Comparison of ENCODE assay signal across 17 cellular contexts in the genomic region with DNA sequence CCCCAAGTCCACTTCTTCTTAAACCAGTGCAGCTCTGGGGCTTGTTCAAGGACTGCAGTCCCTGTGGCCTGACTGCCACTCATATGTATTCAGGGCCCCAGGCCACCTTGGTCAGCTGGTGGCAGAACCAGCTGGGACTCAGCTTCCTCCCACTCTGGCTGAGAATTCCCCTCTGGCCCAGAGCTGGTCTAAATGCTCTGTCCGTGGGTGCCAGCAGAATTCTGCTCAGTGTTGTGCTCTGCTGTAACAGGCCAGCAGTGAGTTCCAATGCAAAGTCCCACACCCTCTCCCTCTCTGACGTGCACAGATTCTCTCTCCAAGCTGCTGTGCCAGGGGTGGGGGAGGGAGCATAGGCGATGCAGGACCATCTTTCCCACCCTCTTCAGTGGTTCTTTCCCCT.
DNase-seq lines count a peak whose midpoint lies in the region; ATAC-seq and TF ChIP-seq lines count a peak whose summit lies in the region.
"Had no signal": no experiment of that assay in that cellular context is flagged by ENCODE, and none has a peak within 500 bp of the region (broad histone marks: within the 10 kb centered on the region; RNA-seq: fewer than 3 reads in every experiment).

No MANE protein-coding gene starts in this region.

- WGBS in trophoblast cell (ENCODE audit: extremely low coverage, insufficient coverage, insufficient read length) = no CpG with 5 or more reads among the region's 3 CpGs

- H3K4me1 ChIP-seq in trophoblast cell (ENCODE audit: control insufficient read depth in 1 of 2, insufficient read depth in 2 of 2, low read length in 2 of 2) (peaks cover 5 to 6% of the 10 kb centered on the region in 2 experiments), gastrocnemius medialis (no peaks in the 10 kb centered on the region)
- H3K4me1 ChIP-seq in CD8-positive, alpha-beta memory T cell (ENCODE audit: insufficient read depth, low read length) = no peaks in the 10 kb centered on the region

- no peak overlapping the region for H3K14ac ChIP-seq in trophoblast cell (ENCODE audit: low read length)

- H2BK5ac ChIP-seq in trophoblast cell (ENCODE audit: low read depth, low read length, poor library complexity) = no peak overlapping the region

- no peak overlapping the region for H3K4me2 ChIP-seq in trophoblast cell (ENCODE audit: low read length)
- H3K4me2 ChIP-seq: PC-9 had no signal

- H3K4ac ChIP-seq in trophoblast cell (ENCODE audit: low read depth, low read length) = no peak overlapping the region

- no peaks in the 10 kb centered on the region for H3K27me3 Mint-ChIP-seq in activated naive CD4-positive, alpha-beta T cell treated with anti-CD3 and anti-CD28 coated beads, Interleukin-2, amount 10 ng/mL, durations not matched to agents 7 days and 5 days
- H3K27me3 Mint-ChIP-seq in CD8-positive, alpha-beta memory T cell = no peaks in the 10 kb centered on the region

- no peak overlapping the region for H2BK120ac ChIP-seq in trophoblast cell (ENCODE audit: insufficient read depth, low read length, poor library complexity)

- no peak overlapping the region for H3K4me3 Mint-ChIP-seq in activated naive CD4-positive, alpha-beta T cell treated with anti-CD3 and anti-CD28 coated beads, Interleukin-2, amount 10 ng/mL, durations not matched to agents 7 days and 5 days
- no peak overlapping the region for H3K4me3 Mint-ChIP-seq in CD8-positive, alpha-beta memory T cell

- peaks cover 20% of the 10 kb centered on the region for H3K36me3 Mint-ChIP-seq in activated naive CD4-positive, alpha-beta T cell treated with anti-CD3 and anti-CD28 coated beads, Interleukin-2, amount 10 ng/mL, durations not matched to agents 7 days and 5 days
- peaks cover 10 to 54% (median 26%) of the 10 kb centered on the region in 3 donors for H3K36me3 Mint-ChIP-seq in CD8-positive, alpha-beta memory T cell

- POLR2A ChIA-PET in CD8-positive, alpha-beta memory T cell (lab: Charles Lee) = no interaction called here

- TF ChIP-seq CTCF in gastrocnemius medialis (IDR thresholded peaks at IDR 0.05 in 4 of 5, conservative IDR thresholded peaks at IDR 0.05 in 1 of 5) = no peak

- H3K27ac ChIP-seq in trophoblast cell (ENCODE audit: low read depth, low read length) (no peak overlapping the region), gastrocnemius medialis (no peak overlapping the region)
- H3K27ac ChIP-seq in CD8-positive, alpha-beta memory T cell (ENCODE audit: low read depth, low read length) = no peak overlapping the region
- H3K27ac ChIP-seq: PC-9 had no signal

- no peak overlapping the region for H4K12ac ChIP-seq in trophoblast cell (ENCODE audit: low read depth, low read length)

- no peak for DNase-seq in activated naive CD4-positive, alpha-beta T cell treated with anti-CD3 and anti-CD28 coated beads, Interleukin-2, amount 10 ng/mL, durations not matched to agents 7 days and 5 days
- no peak for DNase-seq in activated naive CD4-positive, alpha-beta T cell (lab: John Stamatoyannopoulos, UW)
- DNase-seq in globus pallidus (ENCODE audit: low spot score) (peak; percentile 47), trophoblast cell (peak; percentile 90 to 96), DMS53 (lab: John Stamatoyannopoulos, UW) (no peak), DMS79 treated with DMSO at 0.1 percent for 48 hours (lab: John Stamatoyannopoulos, UW) (no peak), gastrocnemius medialis (no peak)
- DNase-seq in CD8-positive, alpha-beta memory T cell = no peak
- DNase-seq: 8988T, Karpas-422, MM.1S, NCI-H1105 treated with DMSO at 0.1 percent for 48 hours, NCI-H187, NCI-H2171, NCI-H446 treated with DMSO at 0.1 percent for 48 hours, NCI-H748 treated with DMSO at 0.1 percent for 48 hours, PC-9 had no signal

- intact Hi-C loops in gastrocnemius medialis (cut with DNase I; ENCODE audit: low total_unique reads) = no loop called here

- no peak overlapping the region for H4K91ac ChIP-seq in trophoblast cell (ENCODE audit: low read depth, low read length)

- no peak overlapping the region for H2AFZ ChIP-seq in trophoblast cell (ENCODE audit: insufficient read depth, low read length, poor library complexity)
- H2AFZ ChIP-seq: PC-9 had no signal

- peak overlapping the region; percentile 38 for H3K18ac ChIP-seq in trophoblast cell (ENCODE audit: low read length)

- no peaks in the 10 kb centered on the region for H3K9me3 Mint-ChIP-seq in activated naive CD4-positive, alpha-beta T cell treated with anti-CD3 and anti-CD28 coated beads, Interleukin-2, amount 10 ng/mL, durations not matched to agents 7 days and 5 days
- H3K9me3 Mint-ChIP-seq in CD8-positive, alpha-beta memory T cell = no peaks in the 10 kb centered on the region

- H3K4me3 ChIP-seq in trophoblast cell (ENCODE audit: low read depth, low read length) (no peak overlapping the region), gastrocnemius medialis (no peak overlapping the region)
- no peak overlapping the region for H3K4me3 ChIP-seq in CD8-positive, alpha-beta memory T cell (ENCODE audit: low read length)
- H3K4me3 ChIP-seq: PC-9 had no signal

- CTCF ChIA-PET in activated naive CD4-positive, alpha-beta T cell treated with anti-CD3 and anti-CD28 coated beads, Interleukin-2, amount 10 ng/mL, durations not matched to agents 7 days and 5 days (lab: Charles Lee) = interaction anchor here (1.0 to 2.4 kb wide), 2 partner anchors 9 to 30 kb away, joined by 3 to 6 read pairs; no protein-coding TSS in a partner anchor
- CTCF ChIA-PET in CD8-positive, alpha-beta memory T cell (lab: Charles Lee) = interaction anchor here (1.4 kb wide), 1 partner anchor 9 kb away, joined by 3 read pairs; no protein-coding TSS in a partner anchor

- no peaks in the 10 kb centered on the region for H3K27me3 ChIP-seq in trophoblast cell (ENCODE audit: insufficient read depth, low read length)
- H3K27me3 ChIP-seq in CD8-positive, alpha-beta memory T cell (ENCODE audit: insufficient read depth, low read length, poor library complexity, severe bottlenecking) = no peaks in the 10 kb centered on the region
- no peaks in the 10 kb centered on the region for H3K27me3 ChIP-seq in gastrocnemius medialis

- H3K27ac Mint-ChIP-seq in activated naive CD4-positive, alpha-beta T cell treated with anti-CD3 and anti-CD28 coated beads, Interleukin-2, amount 10 ng/mL, durations not matched to agents 7 days and 5 days = peak overlapping the region; percentile 59
- peak overlapping the region in 1 of 8 donors; percentile 2 for H3K27ac Mint-ChIP-seq in CD8-positive, alpha-beta memory T cell

- in situ Hi-C loops in gastrocnemius medialis (cut with MboI; ENCODE audit: low sequenced_read_pairs in 4 of 4) = no loop called here

- TF ChIP-seq POLR2A in gastrocnemius medialis (IDR thresholded peaks at IDR 0.05) = no peak

- H3K4me1 Mint-ChIP-seq in activated naive CD4-positive, alpha-beta T cell treated with anti-CD3 and anti-CD28 coated beads, Interleukin-2, amount 10 ng/mL, durations not matched to agents 7 days and 5 days = no peaks in the 10 kb centered on the region
- H3K4me1 Mint-ChIP-seq in CD8-positive, alpha-beta memory T cell = peaks cover 0 to 3% (median 0%) of the 10 kb centered on the region in 3 donors

- ATAC-seq in gastrocnemius medialis = no peak

- H3K79me2 ChIP-seq in trophoblast cell (ENCODE audit: control insufficient read depth, insufficient read depth, low read length, poor library complexity) = no peaks in the 10 kb centered on the region

- no peak overlapping the region for H4K8ac ChIP-seq in trophoblast cell (ENCODE audit: low read depth, low read length)

- no peak overlapping the region for H3K23ac ChIP-seq in trophoblast cell (ENCODE audit: low read length)

- H3K9ac ChIP-seq in trophoblast cell (ENCODE audit: low read length) = no peak overlapping the region

- H3K9me3 ChIP-seq in trophoblast cell (ENCODE audit: insufficient read depth, low read depth, low read length) = no peaks in the 10 kb centered on the region
- no peaks in the 10 kb centered on the region for H3K9me3 ChIP-seq in CD8-positive, alpha-beta memory T cell (ENCODE audit: low read length)
- no peaks in the 10 kb centered on the region for H3K9me3 ChIP-seq in gastrocnemius medialis

- no peak overlapping the region for H2BK12ac ChIP-seq in trophoblast cell (ENCODE audit: low read length)

- H3K79me1 ChIP-seq in trophoblast cell (ENCODE audit: low read length) = no peaks in the 10 kb centered on the region

- H2AK5ac ChIP-seq in trophoblast cell (ENCODE audit: low read length) = no peak overlapping the region

- H3K36me3 ChIP-seq in trophoblast cell (ENCODE audit: control insufficient read depth in 1 of 2, insufficient read depth in 2 of 2, low read length in 2 of 2) = peaks cover 9 to 11% of the 10 kb centered on the region in 2 experiments
- H3K36me3 ChIP-seq in CD8-positive, alpha-beta memory T cell (ENCODE audit: insufficient read depth, low read length) = peaks cover 12% of the 10 kb centered on the region
- H3K36me3 ChIP-seq in gastrocnemius medialis = no peaks in the 10 kb centered on the region

Comparison
In these comparisons a context has a peak if more than half of its experiments do, and no peak if none do; other contexts are left out.
1. DNase-seq: peak in globus pallidus (single experiment) and trophoblast cell (2 of 2); none in activated naive CD4-positive, alpha-beta T cell treated with anti-CD3 and anti-CD28 coated beads, Interleukin-2, amount 10 ng/mL, durations not matched to agents 7 days and 5 days (single experiment), activated naive CD4-positive, alpha-beta T cell (0 of 4), DMS53 (single experiment), CD8-positive, alpha-beta memory T cell (0 of 5), DMS79 treated with DMSO at 0.1 percent for 48 hours (single experiment) and gastrocnemius medialis (0 of 2).